In genomic region chr5:107887587-107887986, GRCh38 we compare ENCODE assay signal across 19 cellular contexts.
A peak's percentile ranks its signal among the peaks of the same experiment; 100 is the strongest.
DNase-seq lines count a peak whose midpoint lies in the region; ATAC-seq, FAIRE-seq and TF ChIP-seq lines count a peak whose summit lies in the region.
"Had no signal": no experiment of that assay in that cellular context is flagged by ENCODE, and none has a peak within 500 bp of the region (broad histone marks: within the 10 kb centered on the region; RNA-seq: fewer than 3 reads in every experiment).

No MANE protein-coding gene starts in this region.

- H3K4me1 Mint-ChIP-seq in activated CD4-positive, alpha-beta T cell treated with anti-CD3 and anti-CD28 coated beads, Interleukin-2, amount 10 ng/mL, durations not matched to agents 7 days and 5 days: peaks cover 32% of the 10 kb centered on the region

- CTCF ChIA-PET in activated CD4-positive, alpha-beta T cell treated with anti-CD3 and anti-CD28 coated beads, Interleukin-2, amount 10 ng/mL, durations not matched to agents 7 days and 5 days (lab: Charles Lee): interaction anchor here (1.3 kb wide), 1 partner anchor 22 kb away, joined by 3 read pairs; no protein-coding TSS in a partner anchor

- no peaks in the 10 kb centered on the region for H3K27me3 ChIP-seq in smooth muscle cell (ENCODE audit: low read depth)

- 83% methylated on average over 6 of the region's 6 CpGs for WGBS in smooth muscle cell (ENCODE audit: low lambda C conversion rate)

- peak overlapping the region; percentile 5 for H3K4me3 ChIP-seq in smooth muscle cell
- H3K4me3 ChIP-seq: A549 had no signal

- H3K9me3 ChIP-seq in smooth muscle cell (replicated peaks; ENCODE audit: low read depth): no peaks in the 10 kb centered on the region
- H3K9me3 ChIP-seq: A549, SK-N-SH had no signal

- H3K4me1 ChIP-seq in smooth muscle cell (ENCODE audit: low read depth): peaks cover 12% of the 10 kb centered on the region
- H3K4me1 ChIP-seq: A549 had no signal

- peaks cover 5% of the 10 kb centered on the region for H3K9me3 Mint-ChIP-seq in activated CD4-positive, alpha-beta T cell treated with anti-CD3 and anti-CD28 coated beads, Interleukin-2, amount 10 ng/mL, durations not matched to agents 7 days and 5 days
- H3K9me3 Mint-ChIP-seq: naive thymus-derived CD8-positive, alpha-beta T cell had no signal

- POLR2A ChIA-PET in activated CD4-positive, alpha-beta T cell treated with anti-CD3 and anti-CD28 coated beads, Interleukin-2, amount 10 ng/mL, durations not matched to agents 7 days and 5 days (lab: Charles Lee): no interaction called here

- ATAC-seq in GM18505 (IDR thresholded peaks at IDR 0.05; ENCODE audit: unreplicated experiment) (no peak), HG03025 (IDR thresholded peaks at IDR 0.05; ENCODE audit: low FRiP score, unreplicated experiment) (no peak)
- no peak for ATAC-seq in stimulated activated naive CD8-positive, alpha-beta T cell treated with anti-CD3 and anti-CD28 coated beads, Interleukin-15, Interleukin-2, amounts not matched to agents 100 U/mL and 50 U/mL, for 24 hours
- ATAC-seq: A549; naive thymus-derived CD8-positive, alpha-beta T cell had no signal

- H3K36me3 ChIP-seq in smooth muscle cell (ENCODE audit: low read depth): no peaks in the 10 kb centered on the region

- no peak for DNase-seq in activated CD4-positive, alpha-beta T cell treated with anti-CD3 and anti-CD28 coated beads, Interleukin-2, amount 10 ng/mL, durations not matched to agents 7 days and 5 days
- DNase-seq in activated CD4-positive, alpha-beta T cell treated with anti-CD3 and anti-CD28 coated beads for 4 hours: no peak
- DNase-seq in NCI-H69 (lab: John Stamatoyannopoulos, UW): peak; percentile 37
- no peak for DNase-seq in smooth muscle cell (lab: John Stamatoyannopoulos, UW; ENCODE audit: unreplicated experiment)
- DNase-seq in stimulated activated naive CD8-positive, alpha-beta T cell treated with anti-CD3 and anti-CD28 coated beads, Interleukin-15, Interleukin-2, amounts not matched to agents 100 U/mL and 50 U/mL, for 24 hours: no peak
- DNase-seq: activated CD4-positive, alpha-beta T cell treated with anti-CD3 and anti-CD28 coated beads for 48 hours; C1 segment of cervical spinal cord; GDM1; naive thymus-derived CD8-positive, alpha-beta T cell; NCI-H146; NK-92 treated with Interleukin-12 subunit alpha and Interleukin-12 subunit beta, amount 100 ng/mL, for 24 hours; SK-N-SH; stimulated activated CD4-positive, alpha-beta T cell treated with anti-CD3 and anti-CD28 coated beads, Interleukin-4, amount 100 ng/mL, for 1 hour had no signal

- no peak overlapping the region for H3K4me2 ChIP-seq in smooth muscle cell
- H3K4me2 ChIP-seq: A549, SK-N-SH had no signal

- H4K20me1 ChIP-seq in smooth muscle cell (ENCODE audit: low read depth): no peaks in the 10 kb centered on the region

- peak; percentile 64 for FAIRE-seq in islet of Langerhans (lab: Jason Lieb, UNC)
- FAIRE-seq: A549 had no signal

- no peaks in the 10 kb centered on the region for H3F3A ChIP-seq in smooth muscle cell (ENCODE audit: low read depth)

- no peak overlapping the region for H2AFZ ChIP-seq in smooth muscle cell (ENCODE audit: low read depth)

- H3K27ac Mint-ChIP-seq in activated CD4-positive, alpha-beta T cell treated with anti-CD3 and anti-CD28 coated beads, Interleukin-2, amount 10 ng/mL, durations not matched to agents 7 days and 5 days: peak overlapping the region; percentile 70
- H3K27ac Mint-ChIP-seq: activated naive CD4-positive, alpha-beta T cell treated with anti-CD3 and anti-CD28 coated beads, Interleukin-2, amount 50 U/mL, for 72 hours; progenitor cell of endocrine pancreas had no signal

- TF ChIP-seq CTCF in smooth muscle cell (IDR thresholded peaks at IDR 0.05; ENCODE audit: borderline replicate concordance, insufficient read depth, poor library complexity, severe bottlenecking): no peak

- H3K27ac ChIP-seq in smooth muscle cell (ENCODE audit: low read depth): no peak overlapping the region
- H3K27ac ChIP-seq: A549 had no signal

- H3K36me3 Mint-ChIP-seq in activated CD4-positive, alpha-beta T cell treated with anti-CD3 and anti-CD28 coated beads, Interleukin-2, amount 10 ng/mL, durations not matched to agents 7 days and 5 days (ENCODE audit: low read depth): peaks cover 6% of the 10 kb centered on the region
- H3K36me3 Mint-ChIP-seq: activated naive CD4-positive, alpha-beta T cell treated with anti-CD3 and anti-CD28 coated beads, Interleukin-2, amount 50 U/mL, for 72 hours had no signal

- H3K4me3 Mint-ChIP-seq in activated CD4-positive, alpha-beta T cell treated with anti-CD3 and anti-CD28 coated beads, Interleukin-2, amount 10 ng/mL, durations not matched to agents 7 days and 5 days: peak overlapping the region; percentile 9

- TF ChIP-seq POLR2A in GM18505 (IDR thresholded peaks at IDR 0.05; ENCODE audit: borderline replicate concordance, extremely low read depth, insufficient read depth, insufficient read length): no peak

- H3K27me3 Mint-ChIP-seq in activated CD4-positive, alpha-beta T cell treated with anti-CD3 and anti-CD28 coated beads, Interleukin-2, amount 10 ng/mL, durations not matched to agents 7 days and 5 days: no peaks in the 10 kb centered on the region
- H3K27me3 Mint-ChIP-seq: naive thymus-derived CD8-positive, alpha-beta T cell; progenitor cell of endocrine pancreas had no signal

- no peaks in the 10 kb centered on the region for H3K79me2 ChIP-seq in smooth muscle cell (ENCODE audit: low read depth)

- H3K9ac ChIP-seq in smooth muscle cell (ENCODE audit: low read depth): no peak overlapping the region
- H3K9ac ChIP-seq: SK-N-SH had no signal
